Comparison of ENCODE assay signal across 14 cellular contexts in genomic region chr12:139585-139984, GRCh38.
DNase-seq lines count a peak whose midpoint lies in the region; ATAC-seq, FAIRE-seq and TF ChIP-seq lines count a peak whose summit lies in the region.
"Had no signal": no experiment of that assay in that cellular context is flagged by ENCODE, and none has a peak within 500 bp of the region (broad histone marks: within the 10 kb centered on the region; RNA-seq: fewer than 3 reads in every experiment).

No MANE protein-coding gene starts in this region.

- H3K27me3 ChIP-seq in H1 (replicated peaks in 1 of 4; ENCODE audit: control insufficient read depth in 3 of 4, extremely low read depth in 1 of 4, insufficient read depth in 3 of 4, low read length in 3 of 4) (peaks cover 6 to 41% (median 27%) of the 10 kb centered on the region in 4 experiments), muscle layer of duodenum (ENCODE audit: low read depth, low read length) (peaks cover 3% of the 10 kb centered on the region), vagina (no peaks in the 10 kb centered on the region), A673 (replicated peaks; ENCODE audit: insufficient read depth, low read depth, low read length, poor library complexity) (peaks cover 28% of the 10 kb centered on the region)
- H3K27me3 ChIP-seq: body of pancreas had no signal

- H3K27ac ChIP-seq in H1 (ENCODE audit: low read depth, low read length) (no peak overlapping the region), muscle layer of duodenum (ENCODE audit: low read length) (no peak overlapping the region), vagina (no peak overlapping the region), A673 (ENCODE audit: low read depth, low read length, poor library complexity, severe bottlenecking) (no peak overlapping the region)
- H3K27ac ChIP-seq: body of pancreas, C4-2B had no signal

- H3K4me1 Mint-ChIP-seq in natural killer cell, result peaks cover 12 to 18% of the 10 kb centered on the region in 2 donors
- H3K4me1 Mint-ChIP-seq in natural killer cell treated with Interleukin-12 subunit alpha and Interleukin-12 subunit beta and Interleukin-15 and Interleukin-18, amount 100 ng/mL, for 72 hours (ENCODE audit: low read depth in 2 of 2), result peaks cover 0 to 13% of the 10 kb centered on the region in 2 donors

- peak overlapping the region; percentile 75; the same call in 1 of the 2 replicates for H3K18ac ChIP-seq in H1 (ENCODE audit: extremely low read depth, low read length)

- CTCF ChIA-PET in H1 (lab: Charles Lee; ENCODE audit: partially characterized antibody), result interaction anchor here (0.6 to 2.4 kb wide), 6 partner anchors 10 to 80 kb away, joined by 3 to 18 read pairs (median 5); no protein-coding TSS in a partner anchor
- CTCF ChIA-PET in A673 (lab: Charles Lee), result no interaction called here

- H3K14ac ChIP-seq in H1 (ENCODE audit: insufficient read length), result no peak overlapping the region

- H3K27me3 Mint-ChIP-seq in natural killer cell (ENCODE audit: low read depth in 2 of 2), result peaks cover 0 to 10% of the 10 kb centered on the region in 2 donors
- H3K27me3 Mint-ChIP-seq in natural killer cell treated with Interleukin-12 subunit alpha and Interleukin-12 subunit beta and Interleukin-15 and Interleukin-18, amount 100 ng/mL, for 72 hours, result peaks cover 8% of the 10 kb centered on the region in 2 donors

- H3K9me3 ChIP-seq in H1 (ENCODE audit: insufficient read depth in 2 of 2, low read depth in 1 of 2, low read length in 1 of 2) (peaks cover 0 to 6% of the 10 kb centered on the region in 2 experiments; a peak in 1 of 4 replicates), muscle layer of duodenum (ENCODE audit: control insufficient read depth in 1 of 2, low read length in 2 of 2) (no peaks in the 10 kb centered on the region), vagina (no peaks in the 10 kb centered on the region), A673 (ENCODE audit: low read depth, low read length, poor library complexity, severe bottlenecking) (no peaks in the 10 kb centered on the region)
- H3K9me3 ChIP-seq: body of pancreas had no signal

- H3K4me1 ChIP-seq in H1 (replicated peaks in 1 of 4; ENCODE audit: control insufficient read depth in 3 of 4, insufficient read depth in 4 of 4, low read length in 3 of 4), result peaks cover 4 to 43% (median 29%) of the 10 kb centered on the region in 4 experiments
- H3K4me1 ChIP-seq in muscle layer of duodenum (ENCODE audit: control insufficient read depth in 1 of 2, insufficient read depth in 2 of 2, low read length in 2 of 2), result peaks cover 0 to 13% of the 10 kb centered on the region in 2 donors
- peaks cover 22% of the 10 kb centered on the region for H3K4me1 ChIP-seq in vagina
- no peaks in the 10 kb centered on the region for H3K4me1 ChIP-seq in A673 (ENCODE audit: insufficient read depth, low read length, poor library complexity, severe bottlenecking)

- POLR2A ChIA-PET in H1 (lab: Charles Lee; ENCODE audit: partially characterized antibody), result interaction anchor here (0.5 to 4.2 kb wide), 6 partner anchors 9 to 34 kb away, joined by 3 to 19 read pairs (median 6); no protein-coding TSS in a partner anchor
- POLR2A ChIA-PET in A673 (lab: Charles Lee; ENCODE audit: low non-redundant PET), result no interaction called here

- FAIRE-seq in H1 (lab: Jason Lieb, UNC), result peak; percentile 24
- FAIRE-seq: small intestine had no signal

- peak overlapping the region; percentile 94; the same call in 1 of the 2 replicates for H2BK20ac ChIP-seq in H1 (ENCODE audit: low read length)

- peak overlapping the region; percentile 36; the same call in 1 of the 2 replicates for H2AFZ ChIP-seq in H1 (ENCODE audit: low read length)

- peak overlapping the region; percentile 57 for H4K91ac ChIP-seq in H1 (replicated peaks; ENCODE audit: insufficient read length, low read length)

- no peak for ATAC-seq in natural killer cell
- no peak for ATAC-seq in natural killer cell treated with Interleukin-12 subunit alpha and Interleukin-12 subunit beta and Interleukin-15 and Interleukin-18, amount 100 ng/mL, for 72 hours
- ATAC-seq in GM21381 (IDR thresholded peaks at IDR 0.05; ENCODE audit: unreplicated experiment), result no peak
- ATAC-seq in HG02588 (IDR thresholded peaks at IDR 0.05; ENCODE audit: unreplicated experiment), result no peak
- ATAC-seq: esophagus mucosa had no signal

- H4K20me1 ChIP-seq in H1 (replicated peaks in 1 of 2; ENCODE audit: control insufficient read depth in 1 of 2, insufficient read depth in 2 of 2, low read length in 2 of 2), result no peaks in the 10 kb centered on the region

- H3K4me3 Mint-ChIP-seq in natural killer cell, result peak overlapping the region; percentile 89
- H3K4me3 Mint-ChIP-seq in natural killer cell treated with Interleukin-12 subunit alpha and Interleukin-12 subunit beta and Interleukin-15 and Interleukin-18, amount 100 ng/mL, for 72 hours, result no peak overlapping the region

- TF ChIP-seq CTCF in natural killer cell (IDR thresholded peaks at IDR 0.05), result no peak
- TF ChIP-seq CTCF in H1 (IDR thresholded peaks at IDR 0.05; ENCODE audit: control extremely low read depth in 1 of 3, insufficient read depth in 1 of 3, low read depth in 1 of 3, low read length in 3 of 3), result no peak
- no peak for TF ChIP-seq CTCF in vagina (IDR thresholded peaks at IDR 0.05)
- no peak for TF ChIP-seq CTCF in A673 (conservative IDR thresholded peaks at IDR 0.05; ENCODE audit: low read depth, low read length)

- no peak overlapping the region for H4K8ac ChIP-seq in H1 (ENCODE audit: extremely low read depth, insufficient read depth, low read length)

- no peak for TF ChIP-seq EP300 in H1 (IDR thresholded peaks at IDR 0.05; ENCODE audit: borderline replicate concordance in 1 of 2, low read depth in 2 of 2, low read length in 2 of 2)

- no peak overlapping the region; a peak in 1 of 7 replicates for H3K9ac ChIP-seq in H1 (replicated peaks in 1 of 4; ENCODE audit: extremely low read depth in 1 of 4, low read depth in 3 of 4, low read length in 3 of 4)

- H3K9me3 Mint-ChIP-seq in natural killer cell, result no peaks in the 10 kb centered on the region
- H3K9me3 Mint-ChIP-seq in natural killer cell treated with Interleukin-12 subunit alpha and Interleukin-12 subunit beta and Interleukin-15 and Interleukin-18, amount 100 ng/mL, for 72 hours, result no peaks in the 10 kb centered on the region

- intact Hi-C loops in natural killer cell (cut with micrococcal nuclease), result no loop called here
- intact Hi-C loops in vagina (cut with DNase I), result no loop called here
- intact Hi-C loops in A673 (cut with micrococcal nuclease; ENCODE audit: unreplicated experiment), result no loop called here

- peak overlapping the region in 1 of 2 donors; percentile 72 for H3K27ac Mint-ChIP-seq in natural killer cell
- H3K27ac Mint-ChIP-seq in natural killer cell treated with Interleukin-12 subunit alpha and Interleukin-12 subunit beta and Interleukin-15 and Interleukin-18, amount 100 ng/mL, for 72 hours, result no peak overlapping the region

- H3K79me1 ChIP-seq in H1 (ENCODE audit: low read depth, low read length), result no peaks in the 10 kb centered on the region

- H2BK15ac ChIP-seq in H1 (ENCODE audit: low read length), result peak overlapping the region; percentile 97; the same call in 1 of the 2 replicates

- no peaks in the 10 kb centered on the region for H3K36me3 Mint-ChIP-seq in natural killer cell
- no peaks in the 10 kb centered on the region for H3K36me3 Mint-ChIP-seq in natural killer cell treated with Interleukin-12 subunit alpha and Interleukin-12 subunit beta and Interleukin-15 and Interleukin-18, amount 100 ng/mL, for 72 hours

- H2BK12ac ChIP-seq in H1 (ENCODE audit: low read depth, low read length), result peak overlapping the region; percentile 76; the same call in 1 of the 2 replicates

- H3K36me3 ChIP-seq in H1 (ENCODE audit: control insufficient read depth in 2 of 4, insufficient read depth in 4 of 4, low read length in 3 of 4) (0 out of 8 replicates have a peak, but pooled peaks cover 0 to 3% (median 0%) of the 10 kb centered on the region in 4 experiments), muscle layer of duodenum (ENCODE audit: control insufficient read depth in 1 of 2, insufficient read depth in 2 of 2, low read length in 2 of 2) (no peaks in the 10 kb centered on the region), vagina (no peaks in the 10 kb centered on the region), A673 (ENCODE audit: insufficient read depth, low read length, poor library complexity, severe bottlenecking) (no peaks in the 10 kb centered on the region)

- no peaks in the 10 kb centered on the region; the same call in 1 of the 2 replicates for H3K23me2 ChIP-seq in H1 (ENCODE audit: low read depth, low read length)

- TF ChIP-seq POLR2A in H1 (IDR thresholded peaks at IDR 0.05; ENCODE audit: control extremely low read depth in 1 of 2, low read depth in 2 of 2, low read length in 2 of 2), result no peak
- no peak for TF ChIP-seq POLR2A in vagina (IDR thresholded peaks at IDR 0.05)

- 0 out of 2 replicates have a peak overlapping the region, but pooled peaks have one; percentile 76 for H2AK5ac ChIP-seq in H1 (ENCODE audit: low read depth, low read length)

- H3K4ac ChIP-seq in H1 (replicated peaks; ENCODE audit: insufficient read length, low read depth, low read length), result no peak overlapping the region

- no peak overlapping the region for H4K5ac ChIP-seq in H1 (ENCODE audit: insufficient read length, low read depth, low read length)

- H3K79me2 ChIP-seq in H1 (ENCODE audit: control insufficient read depth in 1 of 2, insufficient read depth in 2 of 2, low read length in 2 of 2), result no peaks in the 10 kb centered on the region

- 10% methylated on average over 10 of the region's 14 CpGs; no CpG with 5 or more reads in 1 of the 2 experiments for WGBS in H1 (ENCODE audit: extremely low coverage in 1 of 2, insufficient coverage in 1 of 2, insufficient read length in 1 of 2, insufficient replicate concordance in 2 of 2, low coverage in 1 of 2, low lambda C conversion rate in 2 of 2, missing lambda C conversion rate in 1 of 2), 2 experiments

- no peak overlapping the region for H3K23ac ChIP-seq in H1 (ENCODE audit: insufficient read length)

- DNase-seq in natural killer cell (no peak), H1 (ENCODE audit: low read depth in 1 of 2, low spot score in 2 of 2) (no peak), vagina (ENCODE audit: extremely low spot score in 2 of 2) (no peak), A673 (ENCODE audit: low spot score) (no peak)
- no peak for DNase-seq in natural killer cell treated with Interleukin-12 subunit alpha and Interleukin-12 subunit beta and Interleukin-15 and Interleukin-18, amount 100 ng/mL, for 72 hours (ENCODE audit: low spot score)
- DNase-seq: NCI-H774, small intestine had no signal

- H3K4me2 ChIP-seq in H1 (ENCODE audit: insufficient read depth in 1 of 2, low read depth in 2 of 2, low read length in 2 of 2), result peak overlapping the region; percentile 51 to 66

- H2BK120ac ChIP-seq in H1 (replicated peaks; ENCODE audit: low read depth, low read length), result no peak overlapping the region

- no peak overlapping the region for H3K56ac ChIP-seq in H1 (replicated peaks; ENCODE audit: insufficient read length, low read depth, low read length)

- H2BK5ac ChIP-seq in H1 (ENCODE audit: low read depth, low read length), result peak overlapping the region; percentile 68; the same call in 1 of the 2 replicates

- H3K4me3 ChIP-seq in H1 (ENCODE audit: extremely low read depth in 1 of 4, insufficient read depth in 2 of 4, low read depth in 3 of 4, low read length in 4 of 4) (peak overlapping the region; percentile 18 to 53 (median 26); a peak in 6 of 8 replicates), muscle layer of duodenum (ENCODE audit: low read depth in 1 of 2, low read length in 2 of 2) (peak overlapping the region; percentile 32 to 56), vagina (peak overlapping the region; percentile 46 to 48), A673 (ENCODE audit: low read depth, low read length, poor library complexity, severe bottlenecking) (no peak overlapping the region)
- H3K4me3 ChIP-seq: body of pancreas, lung had no signal

- no TSS peak for BruUV-seq in A673 (replicated peaks; lab: Mats Ljungman, UMichigan)

- TF ChIP-seq RAD21 in H1 (IDR thresholded peaks at IDR 0.05 in 1 of 2, conservative IDR thresholded peaks at IDR 0.05 in 1 of 2; ENCODE audit: low read depth in 2 of 2, low read length in 2 of 2), result no peak
